ENCODE assay signal across 8 cellular contexts in the genomic region with DNA sequence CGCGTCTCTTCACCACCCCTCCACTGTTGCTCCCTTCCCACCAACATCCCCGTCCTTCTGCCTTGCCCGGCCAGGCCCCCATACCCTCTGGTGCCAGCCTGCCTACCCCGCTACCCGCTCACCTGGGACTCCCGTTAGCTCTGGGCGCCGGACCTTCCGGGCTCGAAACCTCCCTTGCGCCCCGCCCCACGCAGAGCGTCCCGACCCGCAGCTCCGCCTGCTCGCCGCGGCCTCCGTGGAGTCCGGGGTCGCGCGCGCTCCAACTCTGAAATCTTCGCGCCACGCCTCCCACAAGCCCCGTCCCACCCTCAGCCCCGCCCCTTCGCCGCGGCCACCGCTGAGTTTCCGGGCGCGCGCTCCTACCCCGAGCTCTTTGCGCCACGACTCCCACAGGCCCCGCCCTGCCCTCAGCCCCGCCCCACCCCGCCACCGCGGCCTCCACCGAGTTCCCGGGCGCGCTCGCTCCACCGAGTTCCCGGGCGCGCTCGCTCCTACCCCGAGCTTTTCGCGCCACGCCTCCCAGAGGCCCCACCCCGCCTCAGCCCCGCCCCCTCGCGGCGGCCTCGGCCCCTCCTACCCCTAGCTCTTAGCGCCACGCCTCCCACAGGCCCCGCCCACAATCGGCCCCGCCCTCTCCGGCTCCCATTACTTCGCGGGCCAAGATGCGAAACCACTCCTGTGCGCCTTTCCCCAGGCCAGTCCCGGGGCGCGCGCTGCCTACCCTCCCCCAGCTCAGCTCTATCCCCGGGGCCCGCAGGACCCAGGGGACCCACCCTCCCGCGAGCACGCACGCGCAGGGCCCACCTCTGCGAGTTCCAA. TPM values are rescaled to one million over a fixed set of nuclear protein-coding genes. Genes with fewer than 3 reads are reported as not detected.
DNase-seq lines count a peak whose midpoint lies in the region; ATAC-seq and TF ChIP-seq lines count a peak whose summit lies in the region.

A gene (minus strand): TSS at position 267 of the 819 bp plus-strand sequence. CDS start 5,617 bp downstream, outside the sequence.

- H3K27ac ChIP-seq in heart right ventricle (peak within 1 kb of the TSS; percentile 83 to 95 (median 89)), upper lobe of right lung (peak within 1 kb of the TSS; percentile 82)

- TF ChIP-seq POLR2A in GM15510 (IDR thresholded peaks at IDR 0.05; ENCODE audit: borderline replicate concordance, extremely low read depth, insufficient read length) = peak; percentile 88

- DNase-seq in NCI-H146 (lab: John Stamatoyannopoulos, UW) (peak; percentile 97), amniotic epithelial cell (ENCODE audit: low read depth) (peak; percentile 93), heart right ventricle (peak; percentile 96 to 98), progenitor cell of endocrine pancreas (ENCODE audit: low spot score, unreplicated experiment) (peak; percentile 97), upper lobe of right lung (peak; percentile 99)

- peaks cover 0 to 11% (median 0%) of the 10 kb centered on the region in 9 donors for H3K36me3 ChIP-seq in heart right ventricle
- H3K36me3 ChIP-seq in upper lobe of right lung = no peaks in the 10 kb centered on the region

- no peaks in the 10 kb centered on the region for H3K9me3 Mint-ChIP-seq in progenitor cell of endocrine pancreas (ENCODE audit: low read depth)

- peaks cover 0 to 52% (median 39%) of the 10 kb centered on the region in 9 donors for H3K4me1 ChIP-seq in heart right ventricle
- H3K4me1 ChIP-seq in upper lobe of right lung = peaks cover 25% of the 10 kb centered on the region

- H3K4me3 ChIP-seq in heart right ventricle (peak within 1 kb of the TSS; percentile 59 to 97 (median 87)), upper lobe of right lung (peak within 1 kb of the TSS; percentile 87)

- 0% methylated on average over 86 to 90 of the region's 90 CpGs for WGBS in heart right ventricle, 2 donors

- peak within 1 kb of the TSS; percentile 95 for H3K27ac Mint-ChIP-seq in progenitor cell of endocrine pancreas

- no peaks in the 10 kb centered on the region for H3K36me3 Mint-ChIP-seq in progenitor cell of endocrine pancreas (ENCODE audit: insufficient read depth)

- H3K27me3 ChIP-seq in heart right ventricle (no peaks in the 10 kb centered on the region), upper lobe of right lung (no peaks in the 10 kb centered on the region)

- peak in 1 of 9 donors; percentile 32 for TF ChIP-seq CTCF in heart right ventricle (IDR thresholded peaks at IDR 0.05)
- TF ChIP-seq CTCF in progenitor cell of endocrine pancreas (IDR thresholded peaks at IDR 0.05; ENCODE audit: unreplicated experiment) = no peak
- no peak for TF ChIP-seq CTCF in upper lobe of right lung (IDR thresholded peaks at IDR 0.05)

- peaks cover 34% of the 10 kb centered on the region for H3K4me1 Mint-ChIP-seq in progenitor cell of endocrine pancreas (ENCODE audit: low read depth)

- H3K9me3 ChIP-seq in heart right ventricle (no peaks in the 10 kb centered on the region), upper lobe of right lung (no peaks in the 10 kb centered on the region)

- intact Hi-C loops in T-helper 1 cell treated with Interleukin-12 subunit alpha and Interleukin-12 subunit beta and Interleukin-4 antibody, amounts not matched to agents 30 ng/mL and 1 ng/mL, for 36 hours (cut with micrococcal nuclease) = loop anchor here (1.0 to 10.0 kb wide), 19 partner anchors 14 to 1579 kb away; a partner anchor contains a TSS
- intact Hi-C loops in heart right ventricle (cut with DNase I) (loop anchor here in 8 of 10 donors (2.0 to 10.0 kb wide), 8 partner anchors 53 to 109 kb away; a partner anchor contains a TSS), upper lobe of right lung (cut with DNase I) (no loop called here)

- H3K27me3 Mint-ChIP-seq in progenitor cell of endocrine pancreas = no peaks in the 10 kb centered on the region

- H3K4me3 Mint-ChIP-seq in progenitor cell of endocrine pancreas (ENCODE audit: low read depth) = peak within 1 kb of the TSS; percentile 94

- ATAC-seq in HG02870 (IDR thresholded peaks at IDR 0.05; ENCODE audit: unreplicated experiment) (peak; percentile 52), heart right ventricle (peak; percentile 93 to 98 (median 94)), upper lobe of right lung (peak; percentile 95)

RNA-seq across cellular contexts. Expression of the gene that starts here (rescaled TPM):
- total RNA-seq in T-helper 1 cell treated with Interleukin-12 subunit alpha and Interleukin-12 subunit beta and Interleukin-4 antibody, amounts not matched to agents 30 ng/mL and 1 ng/mL, for 36 hours = 58.1 and 59.9 TPM in 2 replicates
- 10 to 100 TPM in 6 of 10 donors, 1 to 10 TPM in 4; 7.8 to 16.0 (median 10.7) TPM for total RNA-seq in heart right ventricle
- 10 to 100 TPM in 1 of 2 donors, 1 to 10 TPM in 1; 9.9 to 12.3 TPM for polyA plus RNA-seq in heart right ventricle
- 35.4 and 39.2 TPM in 2 replicates for total RNA-seq in progenitor cell of endocrine pancreas
- 16.8 TPM for total RNA-seq in upper lobe of right lung

Comparison
In these comparisons a context has a peak if more than half of its experiments do, and no peak if none do; other contexts are left out.
1. Peak in every context shown above with its lines: DNase-seq, ATAC-seq, H3K4me3 ChIP-seq and H3K27ac ChIP-seq.